1 cellular context compared by ENCODE assay signal in genomic region chr1:209692745-209693504, GRCh38.
TF ChIP-seq lines count a peak whose summit lies in the region.

No MANE protein-coding gene starts in this region.

TF ChIP-seq in K562, 482 proteins besides CTCF, POLR2A, EP300 and RAD21 (continued from another document and continues in another):
- TF ChIP-seq ELF1 (tag; IDR thresholded peaks at IDR 0.05) = no peak; the same call in 1 of the 2 replicates
- no peak for TF ChIP-seq GTF2B (IDR thresholded peaks at IDR 0.05; ENCODE audit: extremely low read depth, insufficient read length)
- no peak for TF ChIP-seq THAP7 (CRISPR knock-in tag; IDR thresholded peaks at IDR 0.05)
- TF ChIP-seq ZNF395 (CRISPR knock-in tag; IDR thresholded peaks at IDR 0.05) = no peak
- no peak for TF ChIP-seq NFIC (IDR thresholded peaks at IDR 0.05)
- TF ChIP-seq SMC3 (conservative IDR thresholded peaks at IDR 0.05; ENCODE audit: insufficient read depth, low read depth, low read length) = peak; percentile 98
- TF ChIP-seq PURB (CRISPR knock-in tag; IDR thresholded peaks at IDR 0.05; ENCODE audit: low read depth) = no peak
- TF ChIP-seq ZNF280A (IDR thresholded peaks at IDR 0.05; ENCODE audit: low read depth, partially characterized antibody) = no peak
- TF ChIP-seq ZC3H8 (IDR thresholded peaks at IDR 0.05) = no peak
- TF ChIP-seq SP2 (IDR thresholded peaks at IDR 0.05; ENCODE audit: extremely low read depth, low read depth, low read length, poor library complexity, severe bottlenecking) = no peak
- no peak for TF ChIP-seq PATZ1 (CRISPR knock-in tag; IDR thresholded peaks at IDR 0.05; ENCODE audit: borderline replicate concordance)
- no peak for TF ChIP-seq RBM25 (IDR thresholded peaks at IDR 0.05; ENCODE audit: low read depth, low read length, severe bottlenecking)
- TF ChIP-seq CREB1 (IDR thresholded peaks at IDR 0.05) = no peak
- no peak for TF ChIP-seq CREB1 (CRISPR knock-in tag; IDR thresholded peaks at IDR 0.05)
- no peak for TF ChIP-seq ZNF41 (CRISPR knock-in tag; conservative IDR thresholded peaks at IDR 0.05)
- no peak for TF ChIP-seq ZKSCAN1 (IDR thresholded peaks at IDR 0.05; ENCODE audit: low read depth, low read length)
- peak in 1 of 2 experiments; percentile 27; a peak in 1 of 4 replicates for TF ChIP-seq FOXA3 (CRISPR knock-in tag; conservative IDR thresholded peaks at IDR 0.05 in 1 of 2, IDR thresholded peaks at IDR 0.05 in 1 of 2)
- peak in 1 of 2 experiments; percentile 62; a peak in 2 of 4 replicates for TF ChIP-seq RCOR1 (IDR thresholded peaks at IDR 0.05; ENCODE audit: borderline replicate concordance in 1 of 2, low read depth in 2 of 2, low read length in 2 of 2)
- TF ChIP-seq ZNF324 (CRISPR knock-in tag; IDR thresholded peaks at IDR 0.05) = no peak
- no peak for TF ChIP-seq ZNF586 (CRISPR knock-in tag; conservative IDR thresholded peaks at IDR 0.05)
- TF ChIP-seq NR2C1 (IDR thresholded peaks at IDR 0.05) = no peak
- no peak for TF ChIP-seq NR2C1 (tag; IDR thresholded peaks at IDR 0.05)
- no peak for TF ChIP-seq ETS1 (conservative IDR thresholded peaks at IDR 0.05; ENCODE audit: control insufficient read depth, low read depth, low read length)
- no peak for TF ChIP-seq TCF7L2 (IDR thresholded peaks at IDR 0.05; ENCODE audit: low read depth, low read length)
- no peak for TF ChIP-seq DNMT1 (IDR thresholded peaks at IDR 0.05)
- no peak for TF ChIP-seq ESRRB (CRISPR knock-in tag; IDR thresholded peaks at IDR 0.05; ENCODE audit: borderline replicate concordance)
- no peak for TF ChIP-seq POLR2AphosphoS5 (IDR thresholded peaks at IDR 0.05; ENCODE audit: control insufficient read depth, insufficient read depth, low read depth, low read length)
- TF ChIP-seq TRIM28 (IDR thresholded peaks at IDR 0.05) = no peak
- TF ChIP-seq E2F1 (CRISPR knock-in tag; IDR thresholded peaks at IDR 0.05) = no peak
- no peak for TF ChIP-seq CREB5 (CRISPR knock-in tag; IDR thresholded peaks at IDR 0.05)
- TF ChIP-seq BRF1 (IDR thresholded peaks at IDR 0.05; ENCODE audit: borderline replicate concordance, extremely low read depth, insufficient read length) = no peak
- TF ChIP-seq ZNF197 (CRISPR knock-in tag; IDR thresholded peaks at IDR 0.05; ENCODE audit: low read depth) = no peak
- no peak for TF ChIP-seq FOXM1 (IDR thresholded peaks at IDR 0.05; ENCODE audit: low read depth)
- TF ChIP-seq FOXM1 (CRISPR knock-in tag; IDR thresholded peaks at IDR 0.05; ENCODE audit: low read depth) = no peak
- no peak for TF ChIP-seq ZNF436 (CRISPR knock-in tag; IDR thresholded peaks at IDR 0.05)
- TF ChIP-seq CTBP1 (IDR thresholded peaks at IDR 0.05; ENCODE audit: borderline replicate concordance) = no peak; the same call in 1 of the 2 replicates
- TF ChIP-seq TCF15 (CRISPR knock-in tag; IDR thresholded peaks at IDR 0.05) = no peak
- TF ChIP-seq HDAC2 (IDR thresholded peaks at IDR 0.05) = no peak
- TF ChIP-seq ERF (CRISPR knock-in tag; IDR thresholded peaks at IDR 0.05) = no peak
- TF ChIP-seq PCBP1 (IDR thresholded peaks at IDR 0.05; ENCODE audit: low read depth, low read length, poor library complexity, severe bottlenecking) = no peak
- TF ChIP-seq SIX5 (IDR thresholded peaks at IDR 0.05; ENCODE audit: borderline replicate concordance in 1 of 2, insufficient read depth in 1 of 2, low read depth in 1 of 2, low read length in 2 of 2) = no peak
- no peak for TF ChIP-seq ZNF696 (CRISPR knock-in tag; conservative IDR thresholded peaks at IDR 0.05)
- TF ChIP-seq CHD1 (IDR thresholded peaks at IDR 0.05; ENCODE audit: low read length) = no peak
- TF ChIP-seq U2AF2 (optimal IDR thresholded peaks at IDR 0.05; ENCODE audit: low read depth, low read length) = no peak
- no peak for TF ChIP-seq THAP12 (CRISPR knock-in tag; IDR thresholded peaks at IDR 0.05)
- no peak for TF ChIP-seq BCLAF1 (IDR thresholded peaks at IDR 0.05; ENCODE audit: borderline replicate concordance in 1 of 2, control insufficient read depth in 1 of 2, low read depth in 2 of 2, low read length in 1 of 2)
- TF ChIP-seq FOXP1 (CRISPR knock-in tag; IDR thresholded peaks at IDR 0.05) = no peak
- TF ChIP-seq HMG20A (CRISPR knock-in tag; conservative IDR thresholded peaks at IDR 0.05) = no peak
- no peak for TF ChIP-seq BDP1 (IDR thresholded peaks at IDR 0.05; ENCODE audit: insufficient read depth, insufficient read length)
- TF ChIP-seq MCM5 (IDR thresholded peaks at IDR 0.05; ENCODE audit: low read depth) = no peak
- TF ChIP-seq RFX7 (CRISPR knock-in tag; IDR thresholded peaks at IDR 0.05) = no peak
- no peak for TF ChIP-seq PRMT5 (CRISPR knock-in tag; IDR thresholded peaks at IDR 0.05)
- no peak for TF ChIP-seq HSF4 (CRISPR knock-in tag; IDR thresholded peaks at IDR 0.05; ENCODE audit: borderline replicate concordance)
- TF ChIP-seq LARP7 (IDR thresholded peaks at IDR 0.05) = no peak
